In genomic region chr5:132673939-132674630, GRCh38 we compare ENCODE assay signal across 1 cellular context.
TF ChIP-seq lines count a peak whose summit lies in the region.

Gene IL4, plus strand, starts transcription at chr5:132673989. Its CDS starts 62 bp downstream, at chr5:132674051.

TF ChIP-seq in GM23338, 12 proteins besides CTCF, POLR2A, EP300 and RAD21 (continued from another document):
- TF ChIP-seq REST (IDR thresholded peaks at IDR 0.05; ENCODE audit: unreplicated experiment): no peak
